In genomic region chr14:91870001-91870400, GRCh38 we compare ENCODE assay signal across 10 cellular contexts. TPM values are rescaled to one million over a fixed set of nuclear protein-coding genes. Genes with fewer than 3 reads are reported as not detected.
DNase-seq lines count a peak whose midpoint lies in the region; ATAC-seq, FAIRE-seq and TF ChIP-seq lines count a peak whose summit lies in the region.
"Had no signal": no experiment of that assay in that cellular context is flagged by ENCODE, and none has a peak within 500 bp of the region (broad histone marks: within the 10 kb centered on the region; RNA-seq: fewer than 3 reads in every experiment).

No MANE protein-coding gene starts in this region.

- H3K27me3 ChIP-seq in left ventricle myocardium inferior (ENCODE audit: low read depth): peaks cover 41% of the 10 kb centered on the region
- no peaks in the 10 kb centered on the region for H3K27me3 ChIP-seq in mesendoderm (ENCODE audit: insufficient read depth, low read length, poor library complexity)
- peaks cover 8% of the 10 kb centered on the region for H3K27me3 ChIP-seq in osteoblast (ENCODE audit: insufficient read depth, low read length)

- peak overlapping the region; percentile 69 for H3K18ac ChIP-seq in mesendoderm (ENCODE audit: low read length)

- H2BK15ac ChIP-seq in mesendoderm (replicated peaks; ENCODE audit: low read depth): no peak overlapping the region

- H3K4me1 ChIP-seq in left ventricle myocardium inferior: peaks cover 21% of the 10 kb centered on the region
- H3K4me1 ChIP-seq in mesendoderm (ENCODE audit: control insufficient read depth, low read depth, low read length): peaks cover 2% of the 10 kb centered on the region
- peaks cover 3% of the 10 kb centered on the region for H3K4me1 ChIP-seq in osteoblast (ENCODE audit: insufficient read depth, low read length)

- no peak overlapping the region for H3K23ac ChIP-seq in mesendoderm (ENCODE audit: low read length)

- no peak overlapping the region for H4K5ac ChIP-seq in mesendoderm (ENCODE audit: low read length)

- H3K27ac ChIP-seq in left ventricle myocardium inferior (replicated peaks) (peak overlapping the region; percentile 12), mesendoderm (ENCODE audit: low read depth, low read length) (no peak overlapping the region), osteoblast (ENCODE audit: low read depth, low read length) (no peak overlapping the region)

- FAIRE-seq in urothelium cell line (lab: Jason Lieb, UNC) (no peak), RCC 7860 (lab: Jason Lieb, UNC) (no peak)
- FAIRE-seq: keratinocyte had no signal

- intact Hi-C loops in left ventricle myocardium inferior (cut with micrococcal nuclease) (no loop called here), left cardiac atrium (cut with DNase I) (no loop called here)

- ATAC-seq in left cardiac atrium: no peak

- H3K79me2 ChIP-seq in mesendoderm (ENCODE audit: control insufficient read depth, insufficient read depth, low read length) (no peaks in the 10 kb centered on the region), osteoblast (ENCODE audit: insufficient read depth, low read length) (no peaks in the 10 kb centered on the region)

- no CpG with 5 or more reads among the region's 16 CpGs for WGBS in mesendoderm (ENCODE audit: extremely low coverage, insufficient coverage, low lambda C conversion rate)

- H2AFZ ChIP-seq in osteoblast (ENCODE audit: low read length): no peak overlapping the region

- no peak overlapping the region for H2AK5ac ChIP-seq in mesendoderm (ENCODE audit: low read length)

- H3K56ac ChIP-seq in mesendoderm (ENCODE audit: low read length): no peak overlapping the region

- H2BK5ac ChIP-seq in mesendoderm (ENCODE audit: low read length): no peak overlapping the region

- no peak overlapping the region for H3K4ac ChIP-seq in mesendoderm (ENCODE audit: low read depth, low read length)

- no peak for DNase-seq in left ventricle myocardium inferior
- no peak for DNase-seq in left cardiac atrium
- DNase-seq in activated effector memory CD4-positive, alpha-beta T cell treated with anti-CD3 and anti-CD28 coated beads, Interleukin-2, amount 50 U/mL, for 16 hours: peak; percentile 86
- peak; percentile 73 for DNase-seq in mesendoderm
- DNase-seq in urothelium cell line (ENCODE audit: low spot score): peak; percentile 13
- DNase-seq in GM20000 (ENCODE audit: low spot score): no peak
- DNase-seq in osteoblast (ENCODE audit: insufficient read length, low spot score, missing footprints): no peak
- no peak for DNase-seq in RCC 7860 (ENCODE audit: low spot score)
- DNase-seq: OCI-M1 had no signal

- no peak overlapping the region for H2BK120ac ChIP-seq in mesendoderm (ENCODE audit: low read depth, low read length)

- H3K9ac ChIP-seq in mesendoderm (ENCODE audit: low read length): no peak overlapping the region

- H3K36me3 ChIP-seq in left ventricle myocardium inferior (peaks cover 27% of the 10 kb centered on the region), mesendoderm (ENCODE audit: control insufficient read depth, insufficient read depth, low read length) (no peaks in the 10 kb centered on the region), osteoblast (ENCODE audit: insufficient read depth, low read length) (no peaks in the 10 kb centered on the region)

- H3K4me3 ChIP-seq in left ventricle myocardium inferior: no peak overlapping the region
- no peak overlapping the region for H3K4me3 ChIP-seq in mesendoderm (ENCODE audit: low read length)
- H3K4me3 ChIP-seq in osteoblast (ENCODE audit: insufficient read depth, low read length): no peak overlapping the region

- H4K20me1 ChIP-seq in osteoblast (ENCODE audit: insufficient read depth, low read length): no peaks in the 10 kb centered on the region

- peaks cover 13% of the 10 kb centered on the region for H3K9me3 ChIP-seq in left ventricle myocardium inferior (replicated peaks)
- no peaks in the 10 kb centered on the region for H3K9me3 ChIP-seq in osteoblast (ENCODE audit: low read depth, low read length)

- H4K8ac ChIP-seq in mesendoderm (ENCODE audit: low read depth, low read length): no peak overlapping the region

- no peak overlapping the region for H3K4me2 ChIP-seq in mesendoderm (ENCODE audit: low read length)
- H3K4me2 ChIP-seq in osteoblast (ENCODE audit: insufficient read depth, low read length): no peak overlapping the region

- no peaks in the 10 kb centered on the region for H3K79me1 ChIP-seq in mesendoderm (ENCODE audit: low read length)

- TF ChIP-seq CTCF in left ventricle myocardium inferior (IDR thresholded peaks at IDR 0.05; ENCODE audit: borderline replicate concordance): no peak
- no peak for TF ChIP-seq CTCF in GM20000 (IDR thresholded peaks at IDR 0.05; ENCODE audit: extremely low read depth, missing control alignments)
- TF ChIP-seq CTCF in osteoblast (IDR thresholded peaks at IDR 0.05; ENCODE audit: extremely low read depth, low read depth, low read length): no peak

RNA-seq across cellular contexts. Expression of gene TC2N, which starts 2.7 kb away (rescaled TPM):
- total RNA-seq in left ventricle myocardium inferior (4.1 TPM), left cardiac atrium (10 to 100 TPM in 1 of 2 donors, 1 to 10 TPM in 1; 9.8 to 20.8 TPM), osteoblast (under 0.01 and 0.29 TPM in 2 replicates)
- 15.5 TPM for polyA plus RNA-seq in mesendoderm (2013, experiment 1 of 2)
- polyA plus RNA-seq in mesendoderm (2013, experiment 2 of 2): 16.7 TPM

Comparison
In these comparisons a context has a peak if more than half of its experiments do, and no peak if none do; other contexts are left out.
1. DNase-seq: peak in activated effector memory CD4-positive, alpha-beta T cell treated with anti-CD3 and anti-CD28 coated beads, Interleukin-2, amount 50 U/mL, for 16 hours (single experiment), mesendoderm (single experiment) and urothelium cell line (single experiment); none in left ventricle myocardium inferior (single experiment), left cardiac atrium (single experiment), GM20000 (single experiment), osteoblast (single experiment) and RCC 7860 (single experiment).